17 cellular contexts compared by ENCODE assay signal in the genomic region with DNA sequence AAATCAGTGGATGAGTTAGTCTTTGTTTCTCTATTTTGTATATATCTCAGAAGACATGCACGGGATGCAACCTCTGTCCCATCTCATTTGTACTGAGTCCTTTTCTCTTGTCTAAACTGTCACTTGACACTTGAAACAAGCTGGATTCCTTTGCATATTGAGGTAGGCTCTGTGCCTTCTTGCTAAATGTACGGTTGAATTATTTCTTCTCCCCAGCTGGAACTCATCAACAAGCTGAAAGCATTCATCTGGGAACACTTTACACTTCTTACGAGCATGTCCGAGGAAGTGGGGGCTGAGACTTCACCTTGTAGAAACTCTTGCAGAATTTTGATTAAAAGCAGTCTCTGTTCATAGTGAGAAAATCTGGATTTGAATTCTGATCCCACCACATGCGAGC.
DNase-seq lines count a peak whose midpoint lies in the region; ATAC-seq and TF ChIP-seq lines count a peak whose summit lies in the region.
"Had no signal": no experiment of that assay in that cellular context is flagged by ENCODE, and none has a peak within 500 bp of the region (broad histone marks: within the 10 kb centered on the region; RNA-seq: fewer than 3 reads in every experiment).

No MANE protein-coding gene starts in this region.

- peaks cover 9% of the 10 kb centered on the region for H3K4me1 Mint-ChIP-seq in activated CD4-positive, alpha-beta T cell treated with anti-CD3 and anti-CD28 coated beads for 36 hours
- H3K4me1 Mint-ChIP-seq in CD14-positive monocyte = no peaks in the 10 kb centered on the region

- H3K4me2 ChIP-seq in BLaER1 (peak overlapping the region; percentile 1; the same call in 1 of the 2 replicates), osteoblast (ENCODE audit: insufficient read depth, low read length) (no peak overlapping the region)
- H3K4me2 ChIP-seq: PC-9 had no signal

- POLR2A ChIA-PET in activated CD4-positive, alpha-beta T cell treated with anti-CD3 and anti-CD28 coated beads for 36 hours (lab: Charles Lee) = interaction anchor here (0.8 kb wide), 1 partner anchor 107 kb away, joined by 3 read pairs; no protein-coding TSS in a partner anchor

- no peak overlapping the region for H3K4me3 ChIP-seq in BLaER1
- H3K4me3 ChIP-seq in fibroblast of the aortic adventitia (ENCODE audit: low read depth, low read length) = no peak overlapping the region
- no peak overlapping the region for H3K4me3 ChIP-seq in osteoblast (ENCODE audit: insufficient read depth, low read length)
- H3K4me3 ChIP-seq: HAP-1, K562, PC-9, SJSA1 had no signal

- H3K27ac Mint-ChIP-seq in activated CD4-positive, alpha-beta T cell treated with anti-CD3 and anti-CD28 coated beads for 36 hours = no peak overlapping the region
- no peak overlapping the region for H3K27ac Mint-ChIP-seq in CD14-positive monocyte
- H3K27ac Mint-ChIP-seq: activated T-helper 2 cell treated with anti-CD3 and anti-CD28 coated beads, Interferon-gamma antibody, Interleukin-2, Interleukin-4, amounts not matched to agents 10 μg/mL and 5 μg/mL and 100 μg/mL, durations not matched to agents 14 hours and 24 hours and 36 hours; T-helper 2 cell treated with Interferon-gamma antibody and Interleukin-4, amounts not matched to agents 5 μg/mL and 100 μg/mL, for 36 hours had no signal

- no peaks in the 10 kb centered on the region for H3K9me3 Mint-ChIP-seq in activated CD4-positive, alpha-beta T cell treated with anti-CD3 and anti-CD28 coated beads for 36 hours (ENCODE audit: low read depth)
- peaks cover 0 to 9% (median 1%) of the 10 kb centered on the region in 7 donors for H3K9me3 Mint-ChIP-seq in CD14-positive monocyte
- H3K9me3 Mint-ChIP-seq: activated T-helper 2 cell treated with anti-CD3 and anti-CD28 coated beads, Interferon-gamma antibody, Interleukin-2, Interleukin-4, amounts not matched to agents 10 μg/mL and 5 μg/mL and 100 μg/mL, durations not matched to agents 14 hours and 24 hours and 36 hours; T-helper 2 cell treated with Interferon-gamma antibody and Interleukin-4, amounts not matched to agents 5 μg/mL and 100 μg/mL, for 36 hours had no signal

- no peak overlapping the region for H3K4me3 Mint-ChIP-seq in activated CD4-positive, alpha-beta T cell treated with anti-CD3 and anti-CD28 coated beads for 36 hours
- no peak overlapping the region for H3K4me3 Mint-ChIP-seq in CD14-positive monocyte
- H3K4me3 Mint-ChIP-seq: T-helper 2 cell treated with Interferon-gamma antibody and Interleukin-4, amounts not matched to agents 5 μg/mL and 100 μg/mL, for 36 hours had no signal

- H3K27ac ChIP-seq in BLaER1 (no peak overlapping the region), osteoblast (ENCODE audit: low read depth, low read length) (no peak overlapping the region)
- H3K27ac ChIP-seq: PC-9, SJSA1 had no signal

- H3K4me1 ChIP-seq in BLaER1 (peaks cover 35% of the 10 kb centered on the region), osteoblast (ENCODE audit: insufficient read depth, low read length) (peaks cover 16% of the 10 kb centered on the region)

- ATAC-seq in activated CD4-positive, alpha-beta T cell treated with anti-CD3 and anti-CD28 coated beads for 36 hours = no peak
- ATAC-seq: stimulated activated naive CD8-positive, alpha-beta T cell treated with anti-CD3 and anti-CD28 coated beads, Interleukin-15, Interleukin-2, amounts not matched to agents 100 U/mL and 50 U/mL, for 24 hours had no signal

- H3K36me3 Mint-ChIP-seq in activated CD4-positive, alpha-beta T cell treated with anti-CD3 and anti-CD28 coated beads for 36 hours (ENCODE audit: low read depth) = no peaks in the 10 kb centered on the region
- H3K36me3 Mint-ChIP-seq in CD14-positive monocyte = no peaks in the 10 kb centered on the region

- H3K27me3 Mint-ChIP-seq in activated CD4-positive, alpha-beta T cell treated with anti-CD3 and anti-CD28 coated beads for 36 hours = no peaks in the 10 kb centered on the region
- peaks cover 2 to 6% (median 5%) of the 10 kb centered on the region in 3 donors for H3K27me3 Mint-ChIP-seq in CD14-positive monocyte (ENCODE audit: low read depth in 3 of 3)

- CTCF ChIA-PET in activated CD4-positive, alpha-beta T cell treated with anti-CD3 and anti-CD28 coated beads for 36 hours (lab: Charles Lee) = interaction anchor here (0.6 kb wide), 1 partner anchor 962 kb away, joined by 4 read pairs; no protein-coding TSS in a partner anchor

- H3K27me3 ChIP-seq in BLaER1 (no peaks in the 10 kb centered on the region), osteoblast (ENCODE audit: insufficient read depth, low read length) (no peaks in the 10 kb centered on the region)
- H3K27me3 ChIP-seq: heart right ventricle, SJSA1 had no signal

- no peaks in the 10 kb centered on the region for H4K20me1 ChIP-seq in BLaER1
- H4K20me1 ChIP-seq in osteoblast (ENCODE audit: insufficient read depth, low read length) = no peaks in the 10 kb centered on the region

- TF ChIP-seq CTCF in fibroblast of the aortic adventitia (IDR thresholded peaks at IDR 0.05; ENCODE audit: insufficient read depth, low read length) (no peak), osteoblast (IDR thresholded peaks at IDR 0.05; ENCODE audit: extremely low read depth, low read depth, low read length) (no peak), CD14-positive monocyte (IDR thresholded peaks at IDR 0.05) (no peak)

- no peaks in the 10 kb centered on the region for H3K79me2 ChIP-seq in osteoblast (ENCODE audit: insufficient read depth, low read length)

- no peak overlapping the region for H3K9ac ChIP-seq in BLaER1

- intact Hi-C loops in activated CD4-positive, alpha-beta T cell treated with anti-CD3 and anti-CD28 coated beads for 36 hours (cut with DNase I, micrococcal nuclease) = loop anchor here (10.0 kb wide), 2 partner anchors 198 to 222 kb away; no protein-coding TSS in a partner anchor
- intact Hi-C loops in head of caudate nucleus (cut with DNase I) (loop anchor here (5.0 to 10.0 kb wide), 2 partner anchors 220 to 792 kb away; no protein-coding TSS in a partner anchor), CD14-positive monocyte (cut with micrococcal nuclease) (no loop called here)

- no peaks in the 10 kb centered on the region for H3K9me3 ChIP-seq in BLaER1
- H3K9me3 ChIP-seq in osteoblast (ENCODE audit: low read depth, low read length) = peaks cover 2% of the 10 kb centered on the region
- H3K9me3 ChIP-seq: HAP-1, SJSA1 had no signal

- H3K36me3 ChIP-seq in BLaER1 (no peaks in the 10 kb centered on the region), osteoblast (ENCODE audit: insufficient read depth, low read length) (no peaks in the 10 kb centered on the region)
- H3K36me3 ChIP-seq: HAP-1, heart right ventricle, SJSA1 had no signal

- peak; percentile 36 for DNase-seq in RPMI7951 (ENCODE audit: low read depth)
- peak; percentile 71 for DNase-seq in fibroblast of the aortic adventitia (ENCODE audit: low read depth)
- no peak for DNase-seq in osteoblast (ENCODE audit: insufficient read length, low spot score, missing footprints)
- no peak for DNase-seq in H4 (ENCODE audit: low spot score)
- DNase-seq in activated CD4-positive, alpha-beta T cell treated with anti-CD3 and anti-CD28 coated beads for 36 hours = no peak
- DNase-seq in head of caudate nucleus = no peak
- no peak for DNase-seq in CD14-positive monocyte (ENCODE audit: low spot score)
- DNase-seq: activated CD4-positive, CD25-positive, alpha-beta regulatory T cell; stimulated activated naive CD8-positive, alpha-beta T cell treated with anti-CD3 and anti-CD28 coated beads, Interleukin-15, Interleukin-2, amounts not matched to agents 100 U/mL and 50 U/mL, for 24 hours had no signal

- H2AFZ ChIP-seq in osteoblast (ENCODE audit: low read length) = peak overlapping the region; percentile 24
- H2AFZ ChIP-seq: PC-9 had no signal

Comparison
In these comparisons a context has a peak if more than half of its experiments do, and no peak if none do; other contexts are left out.
1. DNase-seq: peak in RPMI7951 (single experiment) and fibroblast of the aortic adventitia (single experiment); none in osteoblast (single experiment), H4 (single experiment), activated CD4-positive, alpha-beta T cell treated with anti-CD3 and anti-CD28 coated beads for 36 hours (single experiment), head of caudate nucleus (0 of 42) and CD14-positive monocyte (single experiment).
2. intact Hi-C loops: an anchor here in activated CD4-positive, alpha-beta T cell treated with anti-CD3 and anti-CD28 coated beads for 36 hours (10.0 kb wide) and head of caudate nucleus (5.0 to 10.0 kb wide); none called in CD14-positive monocyte.